Comparison of ENCODE assay signal across 24 cellular contexts in the genomic region with DNA sequence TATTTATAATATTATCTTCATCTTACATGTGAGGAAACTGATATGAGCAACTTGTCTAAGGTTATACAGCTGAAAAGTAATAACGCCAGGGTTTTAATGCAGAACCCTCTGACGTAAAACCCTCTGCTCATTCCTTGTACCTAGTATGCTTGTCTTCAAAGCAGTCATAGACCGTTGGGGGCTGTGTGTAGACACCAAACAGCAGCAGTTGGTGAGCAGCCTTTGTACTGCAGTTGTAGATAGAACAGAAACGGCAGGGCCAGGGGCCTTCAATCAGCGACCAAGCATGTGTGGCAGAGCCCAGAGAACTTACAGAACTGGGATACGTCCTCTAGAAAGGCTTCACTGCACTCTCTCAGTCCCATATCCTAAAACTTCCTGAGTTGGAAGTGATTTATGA. TPM values are rescaled to one million over a fixed set of nuclear protein-coding genes. Genes with fewer than 3 reads are reported as not detected.
DNase-seq lines count a peak whose midpoint lies in the region; ATAC-seq and TF ChIP-seq lines count a peak whose summit lies in the region.
"Had no signal": no experiment of that assay in that cellular context is flagged by ENCODE, and none has a peak within 500 bp of the region (broad histone marks: within the 10 kb centered on the region; RNA-seq: fewer than 3 reads in every experiment).

No MANE protein-coding gene starts in this region.

- H3K4me1 ChIP-seq in aorta (ENCODE audit: control insufficient read depth in 1 of 2, insufficient read depth in 2 of 2, low read length in 2 of 2) = no peaks in the 10 kb centered on the region
- H3K4me1 ChIP-seq: gastrocnemius medialis, parathyroid adenoma, tibial artery had no signal

- H3K27me3 Mint-ChIP-seq in activated CD8-positive, alpha-beta T cell treated with anti-CD3 and anti-CD28 coated beads for 36 hours = no peaks in the 10 kb centered on the region
- H3K27me3 Mint-ChIP-seq in immature natural killer cell (ENCODE audit: low read depth in 3 of 3) = peaks cover 0 to 2% (median 2%) of the 10 kb centered on the region in 3 donors

- CTCF ChIA-PET in activated CD8-positive, alpha-beta T cell treated with anti-CD3 and anti-CD28 coated beads for 36 hours (lab: Charles Lee) = interaction anchor here (1.1 to 29.8 kb wide), 4 partner anchors 13 to 111 kb away, joined by 3 to 913 read pairs (median 64); a partner anchor contains a TSS

- intact Hi-C loops in cardiac septum (cut with DNase I) = no loop called here
- intact Hi-C loops in Right ventricle myocardium superior (cut with DNase I) = no loop called here
- intact Hi-C loops in activated CD8-positive, alpha-beta T cell treated with anti-CD3 and anti-CD28 coated beads for 36 hours (cut with micrococcal nuclease) = no loop called here
- intact Hi-C loops in aorta (cut with DNase I) = no loop called here

- no peak overlapping the region for H3K4me3 ChIP-seq in aorta (ENCODE audit: low read length in 2 of 2)
- H3K4me3 ChIP-seq: gastrocnemius medialis, stomach, tibial artery had no signal

- DNase-seq in cardiac septum (ENCODE audit: low spot score) (peak; percentile 44), Right ventricle myocardium superior (no peak), immature natural killer cell (no peak), aorta (no peak)
- DNase-seq in activated CD8-positive, alpha-beta T cell treated with anti-CD3 and anti-CD28 coated beads for 36 hours = peak; percentile 52
- no peak for DNase-seq in stimulated activated CD4-positive, alpha-beta T cell treated with anti-CD3 and anti-CD28 coated beads, Interleukin-12 subunit alpha, Interleukin-12 subunit beta, amount 100 ng/mL, for 4 hours
- DNase-seq: activated T-cell treated with anti-CD3 and anti-CD28 coated beads, Interleukin-2, amount 50 U/mL, for 4 hours; amniotic stem cell; cortex of kidney; DMS153; gastrocnemius medialis; hippocampal formation; Karpas-422; midbrain; MV-4-11; NCI-H1694 treated with DMSO at 0.1 percent for 48 hours; NCI-H748 treated with DMSO at 0.1 percent for 48 hours; right cardiac atrium; stimulated activated CD4-positive, alpha-beta T cell treated with anti-CD3 and anti-CD28 coated beads, Interleukin-4, amount 100 ng/mL, for 24 hours; stomach had no signal

- peak overlapping the region; percentile 92 for H3K27ac Mint-ChIP-seq in activated CD8-positive, alpha-beta T cell treated with anti-CD3 and anti-CD28 coated beads for 36 hours
- peak overlapping the region; percentile 75 to 86 (median 82) for H3K27ac Mint-ChIP-seq in immature natural killer cell

- ATAC-seq in Right ventricle myocardium superior (ENCODE audit: poor library complexity) = no peak
- ATAC-seq in activated CD8-positive, alpha-beta T cell treated with anti-CD3 and anti-CD28 coated beads for 36 hours = peak; percentile 64
- ATAC-seq in aorta (ENCODE audit: low FRiP score) = no peak
- ATAC-seq in GM21717 (IDR thresholded peaks at IDR 0.05; ENCODE audit: unreplicated experiment) = no peak
- ATAC-seq: gastrocnemius medialis, right cardiac atrium had no signal

- no peak overlapping the region for H3K27ac ChIP-seq in aorta (ENCODE audit: low read depth in 1 of 2, low read length in 2 of 2)
- H3K27ac ChIP-seq: gastrocnemius medialis, parathyroid adenoma, stomach, tibial artery, VCaP had no signal

- no peak overlapping the region for H3K4me3 Mint-ChIP-seq in activated CD8-positive, alpha-beta T cell treated with anti-CD3 and anti-CD28 coated beads for 36 hours
- H3K4me3 Mint-ChIP-seq in immature natural killer cell = no peak overlapping the region
- H3K4me3 Mint-ChIP-seq: activated T-cell treated with anti-CD3 and anti-CD28 coated beads, Interleukin-2, amount 50 U/mL, for 4 hours had no signal

- TF ChIP-seq CTCF in activated CD8-positive, alpha-beta T cell treated with anti-CD3 and anti-CD28 coated beads for 36 hours (IDR thresholded peaks at IDR 0.05) = no peak

- H3K27me3 ChIP-seq in aorta (ENCODE audit: control insufficient read depth in 1 of 2, insufficient read depth in 2 of 2, low read length in 1 of 2) = no peaks in the 10 kb centered on the region
- H3K27me3 ChIP-seq: gastrocnemius medialis, stomach, tibial artery had no signal

- H3K36me3 ChIP-seq in aorta (ENCODE audit: control insufficient read depth in 1 of 2, insufficient read depth in 2 of 2, low read length in 1 of 2) = no peaks in the 10 kb centered on the region
- H3K36me3 ChIP-seq: gastrocnemius medialis had no signal

- WGBS in aorta, 2 donors = 81 to 85% methylated on average over 6 of the region's 6 CpGs

- H3K4me1 Mint-ChIP-seq in activated CD8-positive, alpha-beta T cell treated with anti-CD3 and anti-CD28 coated beads for 36 hours (ENCODE audit: low read depth) = peaks cover 89% of the 10 kb centered on the region
- peaks cover 89 to 99% of the 10 kb centered on the region in 2 donors for H3K4me1 Mint-ChIP-seq in immature natural killer cell

- POLR2A ChIA-PET in activated CD8-positive, alpha-beta T cell treated with anti-CD3 and anti-CD28 coated beads for 36 hours (lab: Charles Lee) = interaction anchor here (5.8 to 27.2 kb wide), 2 partner anchors 10 to 18 kb away, joined by 22 to 840 read pairs; a partner anchor contains a TSS

- no peaks in the 10 kb centered on the region for H3K9me3 Mint-ChIP-seq in activated CD8-positive, alpha-beta T cell treated with anti-CD3 and anti-CD28 coated beads for 36 hours
- H3K9me3 Mint-ChIP-seq in immature natural killer cell = peaks cover 0 to 2% (median 0%) of the 10 kb centered on the region in 6 donors
- H3K9me3 Mint-ChIP-seq: activated T-cell treated with anti-CD3 and anti-CD28 coated beads, Interleukin-2, amount 50 U/mL, for 4 hours had no signal

- no peaks in the 10 kb centered on the region for H3K9me3 ChIP-seq in aorta (ENCODE audit: control insufficient read depth, low read length)
- H3K9me3 ChIP-seq: gastrocnemius medialis, stomach, tibial artery had no signal

- peaks cover 81% of the 10 kb centered on the region for H3K36me3 Mint-ChIP-seq in activated CD8-positive, alpha-beta T cell treated with anti-CD3 and anti-CD28 coated beads for 36 hours (ENCODE audit: low read depth)
- H3K36me3 Mint-ChIP-seq in immature natural killer cell = peaks cover 16 to 70% (median 55%) of the 10 kb centered on the region in 3 donors

RNA-seq across cellular contexts. Expression of a gene that starts 28.1 kb away (rescaled TPM):
- total RNA-seq in cardiac septum (46.3 TPM), Right ventricle myocardium superior (36.2 TPM), aorta (100 to 1,000 TPM in 1 of 2 donors, 10 to 100 TPM in 1; 34.2 to 133 TPM)
- 100 to 1,000 TPM; 340 to 351 TPM for total RNA-seq in activated CD8-positive, alpha-beta T cell treated with anti-CD3 and anti-CD28 coated beads for 36 hours
- polyA plus RNA-seq in immature natural killer cell (100 to 1,000 TPM in 1 of 3 donors, 10 to 100 TPM in 2; 56.8 to 135 (median 76.3) TPM), aorta (10 to 100 TPM; 21.3 to 77.2 TPM)

Comparison
In these comparisons a context has a peak if more than half of its experiments do, and no peak if none do; other contexts are left out.
1. DNase-seq: peak in cardiac septum (single experiment) and activated CD8-positive, alpha-beta T cell treated with anti-CD3 and anti-CD28 coated beads for 36 hours (single experiment); none in Right ventricle myocardium superior (single experiment), immature natural killer cell (0 of 3), stimulated activated CD4-positive, alpha-beta T cell treated with anti-CD3 and anti-CD28 coated beads, Interleukin-12 subunit alpha, Interleukin-12 subunit beta, amount 100 ng/mL, for 4 hours (single experiment) and aorta (0 of 2).